Comparison of ENCODE assay signal across 1 cellular context in genomic region chr6:56345539-56346090, GRCh38.
TF ChIP-seq lines count a peak whose summit lies in the region.

No MANE protein-coding gene starts in this region.

TF ChIP-seq in IMR-90, 13 proteins besides CTCF, POLR2A, EP300 and RAD21 (continued from another document):
- TF ChIP-seq NFE2L2 (IDR thresholded peaks at IDR 0.05; ENCODE audit: low read depth, low read length) (no peak), MAFK (IDR thresholded peaks at IDR 0.05; ENCODE audit: low read depth, low read length) (no peak), CEBPB (IDR thresholded peaks at IDR 0.05; ENCODE audit: low read depth, low read length) (no peak)
